Comparison of ENCODE assay signal across 15 cellular contexts in the genomic region with DNA sequence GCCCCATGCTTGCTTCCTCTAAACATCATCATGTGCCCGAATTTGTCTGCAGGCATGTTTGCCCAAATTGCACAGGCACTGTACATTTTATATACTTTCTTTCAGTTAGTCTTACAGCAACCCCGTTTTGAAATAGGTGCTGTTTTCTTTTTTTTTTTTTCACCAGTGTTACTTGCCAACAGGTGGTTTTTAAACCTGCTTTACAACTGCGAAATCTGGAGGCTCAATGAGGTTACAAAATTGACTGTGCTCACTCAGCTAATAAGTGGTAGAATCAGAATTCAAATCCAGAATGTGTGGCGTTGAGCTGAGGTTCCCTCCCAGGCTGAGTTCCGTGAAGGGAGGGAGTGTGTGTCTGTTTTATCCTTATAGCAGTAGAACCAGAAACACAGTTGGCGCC. TPM values are rescaled to one million over a fixed set of nuclear protein-coding genes. Genes with fewer than 3 reads are reported as not detected.
DNase-seq lines count a peak whose midpoint lies in the region; ATAC-seq and TF ChIP-seq lines count a peak whose summit lies in the region.
"Had no signal": no experiment of that assay in that cellular context is flagged by ENCODE, and none has a peak within 500 bp of the region (broad histone marks: within the 10 kb centered on the region; RNA-seq: fewer than 3 reads in every experiment).

No MANE protein-coding gene starts in this region.

- DNase-seq in right atrium auricular region (ENCODE audit: low spot score) (no peak), Right ventricle myocardium superior (no peak), osteoblast (ENCODE audit: insufficient read length, low spot score, missing footprints) (peak; percentile 54), NCI-H446 treated with DMSO at 0.1 percent for 48 hours (lab: John Stamatoyannopoulos, UW) (no peak)
- DNase-seq in stimulated activated CD4-positive, alpha-beta T cell treated with anti-CD3 and anti-CD28 coated beads, Interleukin-4, amount 100 ng/mL, for 24 hours: no peak
- DNase-seq: DMS79 treated with DMSO at 0.1 percent for 48 hours, HFFc6, NCI-H1092, NCI-H146, NCI-H2029 treated with DMSO at 0.1 percent for 48 hours, NCI-H510A, NCI-H748 treated with DMSO at 0.1 percent for 48 hours had no signal

- H3K9me2 ChIP-seq in OCI-LY1 (ENCODE audit: low read depth, low read length): no peaks in the 10 kb centered on the region

- H3K9me3 ChIP-seq in right atrium auricular region: no peaks in the 10 kb centered on the region
- H3K9me3 ChIP-seq in OCI-LY1 (ENCODE audit: low read length): no peaks in the 10 kb centered on the region
- H3K9me3 ChIP-seq in osteoblast (ENCODE audit: low read depth, low read length): no peaks in the 10 kb centered on the region

- H3K79me2 ChIP-seq in OCI-LY1 (ENCODE audit: insufficient read depth, low read length) (no peaks in the 10 kb centered on the region), osteoblast (ENCODE audit: insufficient read depth, low read length) (peaks cover 41% of the 10 kb centered on the region)

- H3K4me3 ChIP-seq in right atrium auricular region (no peak overlapping the region), OCI-LY1 (ENCODE audit: low read depth, low read length, poor library complexity, severe bottlenecking) (peak overlapping the region; percentile 26), osteoblast (ENCODE audit: insufficient read depth, low read length) (no peak overlapping the region)

- no peak for ATAC-seq in Right ventricle myocardium superior (ENCODE audit: poor library complexity)
- ATAC-seq in GM21390 (IDR thresholded peaks at IDR 0.05; ENCODE audit: unreplicated experiment): no peak

- H3K4me2 ChIP-seq in OCI-LY1 (ENCODE audit: low read length) (peak overlapping the region; percentile 28; the same call in 1 of the 2 replicates), osteoblast (ENCODE audit: insufficient read depth, low read length) (no peak overlapping the region)

- H3F3A ChIP-seq in OCI-LY1 (ENCODE audit: insufficient read depth, low read length): no peaks in the 10 kb centered on the region; the same call in 1 of the 2 replicates

- H3K27me3 ChIP-seq in right atrium auricular region (no peaks in the 10 kb centered on the region), OCI-LY1 (ENCODE audit: insufficient read depth, low read length) (no peaks in the 10 kb centered on the region), osteoblast (ENCODE audit: insufficient read depth, low read length) (no peaks in the 10 kb centered on the region)

- H2AFZ ChIP-seq in OCI-LY1 (ENCODE audit: low read length): no peak overlapping the region
- no peak overlapping the region for H2AFZ ChIP-seq in osteoblast (ENCODE audit: low read length)

- H3K36me3 ChIP-seq in right atrium auricular region (peaks cover 46% of the 10 kb centered on the region), OCI-LY1 (ENCODE audit: insufficient read depth, low read length) (peaks cover 43% of the 10 kb centered on the region), osteoblast (ENCODE audit: insufficient read depth, low read length) (peaks cover 33% of the 10 kb centered on the region)

- TF ChIP-seq CTCF in right atrium auricular region (IDR thresholded peaks at IDR 0.05) (no peak), OCI-LY1 (IDR thresholded peaks at IDR 0.05; ENCODE audit: low read length) (no peak), osteoblast (IDR thresholded peaks at IDR 0.05; ENCODE audit: extremely low read depth, low read depth, low read length) (no peak)

- peak overlapping the region; percentile 89 to 94 for H3K27ac ChIP-seq in right atrium auricular region
- H3K27ac ChIP-seq in OCI-LY1 (ENCODE audit: low read depth, low read length, poor library complexity, severe bottlenecking): peak overlapping the region; percentile 98
- H3K27ac ChIP-seq in osteoblast (ENCODE audit: low read depth, low read length): no peak overlapping the region

- H3K9ac ChIP-seq in OCI-LY1 (ENCODE audit: low read length): peak overlapping the region; percentile 35; the same call in 1 of the 2 replicates

- H3K4me1 ChIP-seq in right atrium auricular region: peaks cover 0 to 60% of the 10 kb centered on the region in 2 donors
- H3K4me1 ChIP-seq in OCI-LY1 (ENCODE audit: insufficient read depth, low read length, severe bottlenecking): peaks cover 54% of the 10 kb centered on the region
- H3K4me1 ChIP-seq in osteoblast (ENCODE audit: insufficient read depth, low read length): peaks cover 12% of the 10 kb centered on the region

- H4K20me1 ChIP-seq in OCI-LY1 (ENCODE audit: insufficient read depth, low read length): no peaks in the 10 kb centered on the region
- no peaks in the 10 kb centered on the region for H4K20me1 ChIP-seq in osteoblast (ENCODE audit: insufficient read depth, low read length)

- intact Hi-C loops in Right ventricle myocardium superior (cut with DNase I): no loop called here

RNA-seq across cellular contexts. Expression of gene PLA2G15, which starts 5.8 kb away (rescaled TPM):
- total RNA-seq in right atrium auricular region: 10 to 100 TPM; 28.3 to 29.1 TPM
- 38.1 TPM for total RNA-seq in Right ventricle myocardium superior
- 30.8 and 30.9 TPM in 2 replicates for total RNA-seq in osteoblast

RNA-seq across cellular contexts. Expression of gene SLC7A6, which starts 13.4 kb away (rescaled TPM):
- total RNA-seq in right atrium auricular region: 10 to 100 TPM; 28.9 to 51.0 TPM
- total RNA-seq in Right ventricle myocardium superior: 38.7 TPM
- 35.1 and 36.9 TPM in 2 replicates for total RNA-seq in osteoblast

RNA-seq across cellular contexts. Expression of gene ESRP2, which starts 15.0 kb away (rescaled TPM):
- total RNA-seq in right atrium auricular region (1 to 10 TPM in 1 of 2 donors, under 1 TPM in 1; 0.59 to 1.2 TPM), Right ventricle myocardium superior (0.73 TPM), osteoblast (under 0.01 TPM in 1 of 2 replicates, not detected in the other)
- total RNA-seq: M059J had no signal

RNA-seq across cellular contexts. Expression of gene SLC7A6OS, which starts 59.8 kb away (rescaled TPM):
- total RNA-seq in right atrium auricular region (1 to 10 TPM; 6.8 to 8.6 TPM), Right ventricle myocardium superior (11.2 TPM), osteoblast (12.1 and 12.3 TPM in 2 replicates)

RNA-seq across cellular contexts. Expression of gene PRMT7, which starts 59.9 kb away (rescaled TPM):
- 10 to 100 TPM; 24.5 to 35.7 TPM for total RNA-seq in right atrium auricular region
- total RNA-seq in Right ventricle myocardium superior: 28.1 TPM
- 35.4 and 36.9 TPM in 2 replicates for total RNA-seq in osteoblast
